In the genomic region with DNA sequence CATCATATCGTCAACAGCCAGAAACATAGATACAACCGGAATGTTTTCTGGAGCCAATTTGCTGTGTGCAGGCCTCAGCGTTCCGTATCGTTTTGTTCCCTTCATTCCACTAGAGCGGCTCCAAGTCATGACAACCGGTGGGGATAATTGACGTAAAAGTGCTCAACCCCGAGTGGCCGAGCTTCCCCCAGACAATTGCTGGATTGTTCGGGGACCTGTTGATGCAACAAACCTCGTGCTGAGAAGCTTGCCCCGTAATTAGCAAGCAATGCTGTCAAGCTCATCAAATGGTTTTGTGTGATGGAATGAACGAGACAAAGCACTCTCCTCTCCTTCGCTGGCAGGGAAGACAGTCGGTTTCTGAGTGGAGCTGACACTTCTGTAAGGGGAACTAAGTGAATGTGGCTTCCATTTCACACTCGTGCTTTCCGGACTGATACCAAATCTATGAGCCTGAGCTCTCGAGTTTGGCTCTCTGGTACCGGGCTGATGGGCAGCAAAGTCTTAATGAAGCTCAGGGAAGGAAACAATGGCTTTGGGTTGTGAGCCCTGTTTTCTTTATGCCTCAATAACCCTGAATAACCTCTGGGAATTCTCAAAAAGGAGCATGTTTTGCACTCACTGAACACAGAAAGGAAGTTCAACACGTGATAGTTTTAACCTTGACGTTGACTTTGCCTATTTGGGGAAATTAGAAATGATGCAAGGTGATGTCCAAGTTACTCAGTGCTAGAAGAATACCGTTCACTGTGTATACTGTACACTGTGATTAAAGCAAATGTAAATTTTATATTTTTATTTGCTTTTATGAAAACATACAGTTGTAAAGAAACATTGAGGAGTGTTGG, we compare ENCODE assay signal across 19 cellular contexts.
DNase-seq lines count a peak whose midpoint lies in the region; ATAC-seq and TF ChIP-seq lines count a peak whose summit lies in the region.
"Had no signal": no experiment of that assay in that cellular context is flagged by ENCODE, and none has a peak within 500 bp of the region (broad histone marks: within the 10 kb centered on the region; RNA-seq: fewer than 3 reads in every experiment).

No MANE protein-coding gene starts in this region.

- no peak overlapping the region for H3K27ac Mint-ChIP-seq in endodermal cell
- H3K27ac Mint-ChIP-seq: activated naive CD8-positive, alpha-beta T cell; B cell had no signal

- H3K9me3 ChIP-seq in endodermal cell (ENCODE audit: control insufficient read depth, low read length): peaks cover 12% of the 10 kb centered on the region
- H3K9me3 ChIP-seq: SJSA1 had no signal

- no peak for ATAC-seq in GM18519 (IDR thresholded peaks at IDR 0.05; ENCODE audit: low FRiP score, unreplicated experiment)
- ATAC-seq in HG03378 (IDR thresholded peaks at IDR 0.05; ENCODE audit: unreplicated experiment): no peak

- H3K36me3 ChIP-seq in endodermal cell (ENCODE audit: control insufficient read depth, insufficient read depth, low read length): no peaks in the 10 kb centered on the region
- H3K36me3 ChIP-seq: SJSA1 had no signal

- H3K27me3 Mint-ChIP-seq in endodermal cell (ENCODE audit: insufficient read depth): no peaks in the 10 kb centered on the region
- H3K27me3 Mint-ChIP-seq: activated naive CD8-positive, alpha-beta T cell; B cell; central memory CD8-positive, alpha-beta T cell had no signal

- no peak for TF ChIP-seq CTCF in endodermal cell (conservative IDR thresholded peaks at IDR 0.05)

- H3K4me1 Mint-ChIP-seq in endodermal cell: no peaks in the 10 kb centered on the region
- H3K4me1 Mint-ChIP-seq: B cell; central memory CD8-positive, alpha-beta T cell had no signal

- no peaks in the 10 kb centered on the region for H3K36me3 Mint-ChIP-seq in endodermal cell (ENCODE audit: low read depth)
- H3K36me3 Mint-ChIP-seq: activated naive CD8-positive, alpha-beta T cell had no signal

- peak overlapping the region; percentile 36 for H3K27ac ChIP-seq in endodermal cell (ENCODE audit: low read depth, low read length)
- peak overlapping the region; percentile 49 for H3K27ac ChIP-seq in layer of hippocampus (ENCODE audit: low read depth, low read length)
- H3K27ac ChIP-seq: SJSA1 had no signal

- H3K27me3 ChIP-seq in endodermal cell (ENCODE audit: control insufficient read depth, insufficient read depth, low read length, poor library complexity, severe bottlenecking) (no peaks in the 10 kb centered on the region), layer of hippocampus (ENCODE audit: control insufficient read depth, insufficient read depth, low read length) (no peaks in the 10 kb centered on the region)
- H3K27me3 ChIP-seq: SJSA1 had no signal

- H3K4me1 ChIP-seq in endodermal cell (ENCODE audit: control insufficient read depth, insufficient read depth, low read length): no peaks in the 10 kb centered on the region

- no peak overlapping the region for H3K4me3 Mint-ChIP-seq in endodermal cell
- H3K4me3 Mint-ChIP-seq: activated naive CD8-positive, alpha-beta T cell; B cell; central memory CD8-positive, alpha-beta T cell had no signal

- H3K9ac ChIP-seq in endodermal cell (ENCODE audit: extremely low read depth, low read length, poor library complexity, severe bottlenecking): no peak overlapping the region

- DNase-seq in RPMI7951 (ENCODE audit: low read depth) (peak; percentile 25), endodermal cell (no peak), renal cortical epithelial cell (ENCODE audit: low read depth) (peak; percentile 61), AG08395 (ENCODE audit: low spot score) (no peak), NCI-H345 treated with DMSO at 0.1 percent for 48 hours (lab: John Stamatoyannopoulos, UW; ENCODE audit: unreplicated experiment) (no peak)
- DNase-seq: activated CD4-positive, alpha-beta T cell treated with anti-CD3 and anti-CD28 coated beads for 1 hour; DMS153; HCEC 1CT; mesendoderm; NCI-H1694 treated with DMSO at 0.1 percent for 48 hours; NCI-H524; T1000 had no signal

- H3K9me3 Mint-ChIP-seq in endodermal cell: peaks cover 22% of the 10 kb centered on the region
- H3K9me3 Mint-ChIP-seq: central memory CD8-positive, alpha-beta T cell had no signal

- 75 to 89% methylated on average over 21 to 23 of the region's 23 CpGs for WGBS in endodermal cell (ENCODE audit: insufficient coverage in 1 of 2, insufficient read length in 1 of 2), 2 experiments

- H3K4me3 ChIP-seq in endodermal cell (ENCODE audit: low read length): no peak overlapping the region
- H3K4me3 ChIP-seq: SJSA1 had no signal

Comparison
In these comparisons a context has a peak if more than half of its experiments do, and no peak if none do; other contexts are left out.
1. DNase-seq: peak in RPMI7951 (single experiment) and renal cortical epithelial cell (single experiment); none in endodermal cell (single experiment), AG08395 (single experiment) and NCI-H345 treated with DMSO at 0.1 percent for 48 hours (single experiment).